In the genomic region with DNA sequence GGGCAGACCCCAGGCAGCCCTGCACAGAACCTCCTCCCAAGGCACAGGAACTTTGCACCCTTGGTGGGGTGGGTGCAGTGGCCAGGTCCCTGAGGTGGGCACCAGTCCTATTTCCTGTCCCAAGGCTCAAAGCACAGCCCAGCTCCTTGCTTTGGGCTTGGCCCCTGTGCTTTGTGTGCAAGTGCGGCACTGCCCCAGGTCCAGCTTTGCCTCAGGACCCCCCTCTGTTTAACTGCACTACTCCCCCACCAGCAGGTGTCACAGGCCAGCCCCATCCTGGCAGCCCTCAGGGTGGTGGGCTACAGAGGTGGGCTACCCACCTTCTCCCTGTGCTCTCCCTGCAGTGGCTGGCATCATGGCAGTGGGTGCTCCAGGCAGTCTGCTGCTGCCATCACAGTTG, we compare ENCODE assay signal across 33 cellular contexts.
"Had no signal": no experiment of that assay in that cellular context is flagged by ENCODE, and none has a peak within 500 bp of the region (broad histone marks: within the 10 kb centered on the region; RNA-seq: fewer than 3 reads in every experiment).

No MANE protein-coding gene starts in this region.

- H3K36me3 Mint-ChIP-seq: activated naive CD8-positive, alpha-beta T cell had no signal

- H3K9me3 ChIP-seq: esophagus muscularis mucosa, gastrocnemius medialis had no signal

- H3K4me3 Mint-ChIP-seq: activated B cell treated with CpG ODN at 0.5 μM for 24 hours; activated CD8-positive, alpha-beta T cell treated with anti-CD3 and anti-CD28 coated beads for 36 hours; activated naive CD8-positive, alpha-beta T cell; activated T-cell treated with anti-CD3 and anti-CD28 coated beads, Interleukin-2, amount 50 U/mL, for 4 hours; activated T-helper 17 cell treated with anti-CD3 and anti-CD28 coated beads, Interleukin-2, amount 50 U/mL, for 72 hours; central memory CD8-positive, alpha-beta T cell; effector memory CD8-positive, alpha-beta T cell; T-helper 17 cell; T-helper 2 cell treated with Interferon-gamma antibody and Interleukin-4, amounts not matched to agents 5 μg/mL and 100 μg/mL, for 36 hours had no signal

- ATAC-seq: activated CD4-positive, CD25-positive, alpha-beta regulatory T cell treated with anti-CD3 and anti-CD28 coated beads, Interleukin-2, amount 50 U/mL, for 24 hours; activated CD8-positive, alpha-beta T cell treated with anti-CD3 and anti-CD28 coated beads for 36 hours; activated T-cell treated with anti-CD3 and anti-CD28 coated beads, Interleukin-2, amount 50 U/mL, for 4 hours; activated T-helper 17 cell treated with anti-CD3 and anti-CD28 coated beads, Interleukin-2, amount 50 U/mL, for 72 hours; effector memory CD8-positive, alpha-beta T cell; foreskin keratinocyte; gastrocnemius medialis; T-helper 17 cell had no signal

- H3K27me3 ChIP-seq: brain microvascular endothelial cell, esophagus muscularis mucosa, foreskin keratinocyte, gastrocnemius medialis had no signal

- FAIRE-seq: astrocyte, bronchial epithelial cell, colon had no signal

- DNase-seq: activated B cell treated with CpG ODN at 0.5 μM for 24 hours; activated CD4-positive, alpha-beta T cell treated with anti-CD3 and anti-CD28 coated beads for 48 hours; activated CD4-positive, alpha-beta T cell treated with anti-CD3 and anti-CD28 coated beads, Interleukin-2, amount 50 U/mL, for 1 hour; activated CD4-positive, alpha-beta T cell treated with anti-CD3 and anti-CD28 coated beads, Interleukin-2, amount 50 U/mL, for 48 hours; activated CD8-positive, alpha-beta memory T cell treated with anti-CD3 and anti-CD28 coated beads for 24 hours; activated CD8-positive, alpha-beta T cell treated with anti-CD3 and anti-CD28 coated beads for 36 hours; activated effector memory CD4-positive, alpha-beta T cell treated with Interleukin-2 at 50 U/mL for 16 hours; activated gamma-delta T cell treated with Interleukin-2 at 50 U/mL for 16 hours; activated naive CD4-positive, alpha-beta T cell treated with anti-CD3 and anti-CD28 coated beads, Interleukin-2, amount 50 U/mL, for 16 hours; activated naive CD4-positive, alpha-beta T cell treated with Interleukin-2 at 50 U/mL for 16 hours; activated T-cell treated with anti-CD3 and anti-CD28 coated beads, Interleukin-2, amount 50 U/mL, for 4 hours; amniotic stem cell; brain microvascular endothelial cell; cortex of kidney; dermis blood vessel endothelial cell; effector CD4-positive, alpha-beta T cell; effector memory CD8-positive, alpha-beta T cell; erythroblast; foreskin keratinocyte; gastrocnemius medialis; T-helper 1 cell; T-helper 17 cell; T1000; WERI-Rb-1 had no signal

- H3K4me3 ChIP-seq: esophagus muscularis mucosa, gastrocnemius medialis had no signal

- H3K4me1 Mint-ChIP-seq: activated B cell treated with CpG ODN at 0.5 μM for 24 hours; activated T-helper 17 cell treated with anti-CD3 and anti-CD28 coated beads, Interleukin-2, amount 50 U/mL, for 72 hours; central memory CD8-positive, alpha-beta T cell; T-helper 17 cell had no signal

- H3K9me3 Mint-ChIP-seq: activated B cell treated with CpG ODN at 0.5 μM for 24 hours had no signal

- H3K27ac ChIP-seq: brain microvascular endothelial cell, esophagus muscularis mucosa, foreskin keratinocyte, gastrocnemius medialis, WERI-Rb-1 had no signal

- H3K27ac Mint-ChIP-seq: activated B cell treated with CpG ODN at 0.5 μM for 24 hours; activated CD8-positive, alpha-beta T cell treated with anti-CD3 and anti-CD28 coated beads for 36 hours; activated naive CD8-positive, alpha-beta T cell; activated T-helper 17 cell treated with anti-CD3 and anti-CD28 coated beads, Interleukin-2, amount 50 U/mL, for 72 hours; effector memory CD8-positive, alpha-beta T cell; T-helper 17 cell; T-helper 2 cell treated with Interferon-gamma antibody and Interleukin-4, amounts not matched to agents 5 μg/mL and 100 μg/mL, for 36 hours had no signal

- H3K4me1 ChIP-seq: esophagus muscularis mucosa, foreskin keratinocyte, gastrocnemius medialis had no signal

- H3K27me3 Mint-ChIP-seq: activated B cell treated with CpG ODN at 0.5 μM for 24 hours; activated CD8-positive, alpha-beta T cell treated with anti-CD3 and anti-CD28 coated beads for 36 hours; activated naive CD8-positive, alpha-beta T cell; activated T-helper 17 cell treated with anti-CD3 and anti-CD28 coated beads, Interleukin-2, amount 50 U/mL, for 72 hours; central memory CD8-positive, alpha-beta T cell; effector memory CD8-positive, alpha-beta T cell; T-helper 17 cell had no signal

- H3K36me3 ChIP-seq: brain microvascular endothelial cell, esophagus muscularis mucosa, gastrocnemius medialis, WERI-Rb-1 had no signal
